In the genomic region with DNA sequence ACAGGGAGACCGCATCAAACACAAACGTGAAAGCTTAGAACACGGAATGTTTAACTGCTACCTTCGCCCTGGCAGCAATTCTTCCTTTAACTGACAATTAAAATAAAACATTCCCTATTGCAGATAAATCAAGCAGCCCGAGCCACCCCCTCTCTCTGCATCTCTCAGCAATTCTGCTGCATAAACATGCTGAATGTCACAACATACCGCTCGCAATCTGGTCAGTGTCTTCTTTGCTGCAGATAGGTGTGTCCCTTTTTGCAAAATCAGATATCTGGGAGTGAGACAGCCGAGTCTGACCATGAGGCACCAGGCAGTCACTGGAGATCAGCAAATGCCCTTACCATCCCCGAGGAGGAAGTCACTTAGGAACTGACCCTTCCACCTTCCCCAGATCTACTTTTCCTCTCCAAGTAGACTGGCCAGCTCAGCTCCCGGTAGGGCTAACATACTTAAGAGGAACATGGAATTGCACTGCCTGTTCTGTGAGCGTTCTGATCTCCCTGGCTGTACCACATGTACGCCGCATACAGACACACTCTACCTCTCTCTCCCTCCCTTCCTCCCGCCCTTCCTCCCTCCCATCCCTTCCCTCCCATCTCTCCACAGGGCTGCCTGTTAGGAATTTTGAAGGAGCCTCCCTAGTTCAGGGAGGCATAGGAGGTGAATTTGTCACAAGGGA, we compare ENCODE assay signal across 11 cellular contexts. TPM values are rescaled to one million over a fixed set of nuclear protein-coding genes. Genes with fewer than 3 reads are reported as not detected.
DNase-seq lines count a peak whose midpoint lies in the region; ATAC-seq and TF ChIP-seq lines count a peak whose summit lies in the region.
"Had no signal": no experiment of that assay in that cellular context is flagged by ENCODE, and none has a peak within 500 bp of the region (broad histone marks: within the 10 kb centered on the region; RNA-seq: fewer than 3 reads in every experiment).

A gene (minus strand): TSS at position 535 of the 682 bp plus-strand sequence.

- H3K36me3 ChIP-seq in iPS-20b (ENCODE audit: insufficient read depth, low read depth, low read length): no peaks in the 10 kb centered on the region
- no peaks in the 10 kb centered on the region for H3K36me3 ChIP-seq in prostate gland

- CTCF ChIA-PET in activated naive CD4-positive, alpha-beta T cell treated with anti-CD3 and anti-CD28 coated beads, Interleukin-2, amount 10 ng/mL, durations not matched to agents 7 days and 5 days (lab: Charles Lee): no interaction called here

- H3K27me3 ChIP-seq in iPS-20b (ENCODE audit: insufficient read depth, low read length): peaks cover 7% of the 10 kb centered on the region; the same call in 1 of the 2 replicates
- no peaks in the 10 kb centered on the region for H3K27me3 ChIP-seq in prostate gland (replicated peaks; ENCODE audit: insufficient read depth)

- no peak for TF ChIP-seq CTCF in prostate gland (IDR thresholded peaks at IDR 0.05)

- ATAC-seq in HG03520 (IDR thresholded peaks at IDR 0.05; ENCODE audit: unreplicated experiment) (no peak), GM19023 (IDR thresholded peaks at IDR 0.05; ENCODE audit: unreplicated experiment) (no peak)

- in situ Hi-C loops in G401 (cut with HindIII; ENCODE audit: low sequenced_read_pairs): no loop called here

- H3K27ac ChIP-seq in iPS-20b (ENCODE audit: low read length): no peak within 1 kb of the TSS
- no peak within 1 kb of the TSS for H3K27ac ChIP-seq in prostate gland

- no peaks in the 10 kb centered on the region for H3K9me3 Mint-ChIP-seq in activated naive CD4-positive, alpha-beta T cell treated with anti-CD3 and anti-CD28 coated beads, Interleukin-2, amount 10 ng/mL, durations not matched to agents 7 days and 5 days
- H3K9me3 Mint-ChIP-seq: activated CD4-positive, alpha-beta T cell treated with anti-CD3 and anti-CD28 coated beads, Interleukin-2, amount 10 ng/mL, durations not matched to agents 24 days and 14 days had no signal

- peak; percentile 30 for DNase-seq in G401 (ENCODE audit: low spot score)
- peak; percentile 41 for DNase-seq in cerebellar cortex (ENCODE audit: low spot score)
- DNase-seq in prostate gland (ENCODE audit: low spot score): no peak
- no peak for DNase-seq in NCI-H510A treated with DMSO at 0.1 percent for 48 hours (lab: John Stamatoyannopoulos, UW)
- DNase-seq in activated naive CD4-positive, alpha-beta T cell treated with anti-CD3 and anti-CD28 coated beads, Interleukin-2, amount 10 ng/mL, durations not matched to agents 7 days and 5 days: no peak
- DNase-seq: activated CD4-positive, alpha-beta T cell treated with anti-CD3 and anti-CD28 coated beads, Interleukin-2, amount 10 ng/mL, durations not matched to agents 24 days and 14 days; AML-193; NCI-H1436 treated with DMSO at 0.1 percent for 48 hours had no signal

- intact Hi-C loops in prostate gland (cut with DNase I): no loop called here

- peaks cover 60% of the 10 kb centered on the region for H3K27me3 Mint-ChIP-seq in activated naive CD4-positive, alpha-beta T cell treated with anti-CD3 and anti-CD28 coated beads, Interleukin-2, amount 10 ng/mL, durations not matched to agents 7 days and 5 days

- 43% methylated on average over 14 of the region's 14 CpGs for WGBS in prostate gland

- no peaks in the 10 kb centered on the region for H3K9me3 ChIP-seq in iPS-20b (ENCODE audit: insufficient read depth, low read depth, low read length)
- no peaks in the 10 kb centered on the region for H3K9me3 ChIP-seq in prostate gland

- no peaks in the 10 kb centered on the region for H3K4me1 Mint-ChIP-seq in activated naive CD4-positive, alpha-beta T cell treated with anti-CD3 and anti-CD28 coated beads, Interleukin-2, amount 10 ng/mL, durations not matched to agents 7 days and 5 days
- H3K4me1 Mint-ChIP-seq: activated CD4-positive, alpha-beta T cell treated with anti-CD3 and anti-CD28 coated beads, Interleukin-2, amount 10 ng/mL, durations not matched to agents 24 days and 14 days had no signal

- H3K4me3 ChIP-seq in iPS-20b (ENCODE audit: low read length) (peak within 1 kb of the TSS; percentile 23), prostate gland (no peak within 1 kb of the TSS)

- no peak within 1 kb of the TSS for H3K4me3 Mint-ChIP-seq in activated naive CD4-positive, alpha-beta T cell treated with anti-CD3 and anti-CD28 coated beads, Interleukin-2, amount 10 ng/mL, durations not matched to agents 7 days and 5 days
- H3K4me3 Mint-ChIP-seq: activated CD4-positive, alpha-beta T cell treated with anti-CD3 and anti-CD28 coated beads, Interleukin-2, amount 10 ng/mL, durations not matched to agents 24 days and 14 days had no signal

- TF ChIP-seq POLR2A in prostate gland (IDR thresholded peaks at IDR 0.05): no peak

- H3K36me3 Mint-ChIP-seq in activated naive CD4-positive, alpha-beta T cell treated with anti-CD3 and anti-CD28 coated beads, Interleukin-2, amount 10 ng/mL, durations not matched to agents 7 days and 5 days: no peaks in the 10 kb centered on the region

- no peak within 1 kb of the TSS for H3K27ac Mint-ChIP-seq in activated naive CD4-positive, alpha-beta T cell treated with anti-CD3 and anti-CD28 coated beads, Interleukin-2, amount 10 ng/mL, durations not matched to agents 7 days and 5 days
- H3K27ac Mint-ChIP-seq: activated CD4-positive, alpha-beta T cell treated with anti-CD3 and anti-CD28 coated beads, Interleukin-2, amount 10 ng/mL, durations not matched to agents 24 days and 14 days had no signal

- peak within 1 kb of the TSS; percentile 9; the same call in 1 of the 2 replicates for H3K9ac ChIP-seq in iPS-20b (ENCODE audit: low read depth, low read length)

- H3K4me1 ChIP-seq in iPS-20b (ENCODE audit: insufficient read depth, low read length) (peaks cover 22% of the 10 kb centered on the region), prostate gland (replicated peaks) (no peaks in the 10 kb centered on the region)

RNA-seq across cellular contexts. Expression of the gene that starts here (rescaled TPM):
- total RNA-seq in G401 (2014; rRNA removed; shearing (Covaris generic)): 21.1 and 63.4 TPM in 2 replicates
- 10 to 100 TPM; 38.0 to 53.2 TPM for total RNA-seq in prostate gland

Comparison
In these comparisons a context has a peak if more than half of its experiments do, and no peak if none do; other contexts are left out.
1. DNase-seq: peak in G401 (single experiment) and cerebellar cortex (single experiment); none in prostate gland (single experiment), NCI-H510A treated with DMSO at 0.1 percent for 48 hours (single experiment) and activated naive CD4-positive, alpha-beta T cell treated with anti-CD3 and anti-CD28 coated beads, Interleukin-2, amount 10 ng/mL, durations not matched to agents 7 days and 5 days (single experiment).